8 cellular contexts compared by ENCODE assay signal in the genomic region with DNA sequence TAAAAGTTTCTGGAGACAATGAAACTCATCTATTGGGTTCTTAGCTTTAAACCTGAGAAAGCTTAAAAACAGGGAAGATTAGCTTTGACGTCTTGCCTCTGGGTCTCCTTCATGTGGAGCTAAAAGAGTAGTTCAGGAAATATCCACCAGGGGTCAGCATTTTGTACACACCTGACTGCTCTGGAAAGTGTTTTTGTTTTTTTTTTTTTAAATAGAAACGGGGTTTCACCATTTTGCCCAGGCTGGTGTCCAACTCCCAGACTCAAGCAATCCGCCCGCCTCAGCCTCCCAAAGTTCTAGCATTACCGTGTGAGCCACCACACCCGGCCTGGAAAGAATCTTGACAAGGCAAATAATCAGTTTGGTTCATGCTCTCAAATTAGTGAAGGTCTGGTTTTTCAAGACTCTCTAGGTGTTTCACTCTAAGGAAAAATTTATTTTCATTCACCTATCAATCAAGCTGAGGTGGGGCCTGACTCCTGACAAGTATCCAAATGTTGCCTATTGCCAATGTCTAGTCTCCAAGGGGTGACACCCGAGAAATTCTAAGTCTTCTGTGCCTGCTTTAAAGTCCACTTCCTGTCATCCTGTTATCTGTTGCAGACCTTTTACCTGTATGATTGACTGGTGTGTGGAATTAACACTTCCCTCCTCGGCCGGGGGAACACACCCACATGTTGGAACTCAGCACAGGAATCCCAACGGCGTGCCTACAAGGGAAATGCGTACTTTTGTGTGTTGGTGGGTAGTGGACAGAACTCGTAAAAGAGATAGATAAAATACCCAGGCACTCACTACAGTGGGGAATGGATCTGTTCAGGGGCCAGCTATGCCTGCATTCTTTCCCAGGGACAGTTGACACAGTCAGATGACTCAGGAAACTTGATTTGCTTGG. TPM values are rescaled to one million over a fixed set of nuclear protein-coding genes. Genes with fewer than 3 reads are reported as not detected.
A peak's percentile ranks its signal among the peaks of the same experiment; 100 is the strongest.
DNase-seq lines count a peak whose midpoint lies in the region; ATAC-seq and TF ChIP-seq lines count a peak whose summit lies in the region.

No MANE protein-coding gene starts in this region.

- intact Hi-C loops in breast epithelium (cut with DNase I; ENCODE audit: low total_unique reads) = no loop called here

- peak overlapping the region; percentile 38 for H3K4me3 Mint-ChIP-seq in stimulated activated memory B cell treated with anti-CD40 and anti-IgM and Interleukin-4, amounts not matched to agents 10 μg/mL and 1 μg/mL and 100 μg/mL, for 72 hours

- H3K27ac Mint-ChIP-seq in stimulated activated memory B cell treated with anti-CD40 and anti-IgM and Interleukin-4, amounts not matched to agents 10 μg/mL and 1 μg/mL and 100 μg/mL, for 72 hours = peak overlapping the region; percentile 76

- H3K36me3 Mint-ChIP-seq in stimulated activated memory B cell treated with anti-CD40 and anti-IgM and Interleukin-4, amounts not matched to agents 10 μg/mL and 1 μg/mL and 100 μg/mL, for 72 hours = no peaks in the 10 kb centered on the region

- DNase-seq in DMS114 treated with DMSO at 0.1 percent for 48 hours (lab: John Stamatoyannopoulos, UW; ENCODE audit: unreplicated experiment) (peak; percentile 26), MV-4-11 (lab: John Stamatoyannopoulos, UW) (peak; percentile 60), breast epithelium (ENCODE audit: low spot score in 2 of 2) (no peak), islet precursor cell (peak; percentile 87)

- H3K4me3 ChIP-seq in SU-DHL-6 (ENCODE audit: insufficient read depth, low read length, poor library complexity, severe bottlenecking) = no peak overlapping the region
- no peak overlapping the region for H3K4me3 ChIP-seq in breast epithelium

- no peaks in the 10 kb centered on the region for H3K36me3 ChIP-seq in SU-DHL-6 (ENCODE audit: low read length)
- H3K36me3 ChIP-seq in breast epithelium = no peaks in the 10 kb centered on the region

- no peaks in the 10 kb centered on the region for H3K4me1 ChIP-seq in breast epithelium

- TF ChIP-seq CTCF in SU-DHL-6 (IDR thresholded peaks at IDR 0.05; ENCODE audit: insufficient read depth, low read length, poor library complexity, severe bottlenecking) (peak; percentile 79), breast epithelium (IDR thresholded peaks at IDR 0.05) (peak; percentile 71 to 82 (median 75))

- H3K27ac ChIP-seq in SU-DHL-6 (ENCODE audit: low read depth, low read length) (no peak overlapping the region), breast epithelium (no peak overlapping the region)

- H3K4me2 ChIP-seq in SU-DHL-6 (ENCODE audit: low read depth, low read length, poor library complexity, severe bottlenecking) = peak overlapping the region; percentile 32

- no peak for TF ChIP-seq POLR2A in breast epithelium (IDR thresholded peaks at IDR 0.05)

- peak; percentile 66 for ATAC-seq in GM21526 (IDR thresholded peaks at IDR 0.05; ENCODE audit: low FRiP score, unreplicated experiment)
- peak; percentile 73 for ATAC-seq in stimulated activated memory B cell treated with anti-CD40 and anti-IgM and Interleukin-4, amounts not matched to agents 10 μg/mL and 1 μg/mL and 100 μg/mL, for 72 hours
- ATAC-seq in GM21515 (IDR thresholded peaks at IDR 0.05; ENCODE audit: unreplicated experiment) = no peak

- H3K4me1 Mint-ChIP-seq in stimulated activated memory B cell treated with anti-CD40 and anti-IgM and Interleukin-4, amounts not matched to agents 10 μg/mL and 1 μg/mL and 100 μg/mL, for 72 hours = peaks cover 18% of the 10 kb centered on the region

- H3K9me3 Mint-ChIP-seq in stimulated activated memory B cell treated with anti-CD40 and anti-IgM and Interleukin-4, amounts not matched to agents 10 μg/mL and 1 μg/mL and 100 μg/mL, for 72 hours = no peaks in the 10 kb centered on the region

- no peak overlapping the region for H3K9ac ChIP-seq in SU-DHL-6 (ENCODE audit: low read length)

- no peaks in the 10 kb centered on the region for H4K20me1 ChIP-seq in SU-DHL-6 (ENCODE audit: low read depth, low read length)

- H3F3A ChIP-seq in SU-DHL-6 (ENCODE audit: insufficient read depth) = no peaks in the 10 kb centered on the region

- H3K9me3 ChIP-seq in SU-DHL-6 (ENCODE audit: insufficient read depth, low read length) (no peaks in the 10 kb centered on the region), breast epithelium (no peaks in the 10 kb centered on the region)

- H3K27me3 ChIP-seq in SU-DHL-6 (ENCODE audit: low read length) (no peaks in the 10 kb centered on the region), breast epithelium (no peaks in the 10 kb centered on the region)

- H3K79me2 ChIP-seq in SU-DHL-6 (ENCODE audit: insufficient read depth, low read length) = no peaks in the 10 kb centered on the region

- H3K9me2 ChIP-seq in SU-DHL-6 (replicated peaks; ENCODE audit: insufficient read depth, low read length) = no peaks in the 10 kb centered on the region

- H2AFZ ChIP-seq in SU-DHL-6 (ENCODE audit: low read depth, low read length, severe bottlenecking) = peak overlapping the region; percentile 84

- H3K27me3 Mint-ChIP-seq in stimulated activated memory B cell treated with anti-CD40 and anti-IgM and Interleukin-4, amounts not matched to agents 10 μg/mL and 1 μg/mL and 100 μg/mL, for 72 hours = no peaks in the 10 kb centered on the region

RNA-seq across cellular contexts. Expression of a gene that starts 11.3 kb away (rescaled TPM):
- total RNA-seq in breast epithelium = 1 to 10 TPM in 2 of 3 donors, under 1 TPM in 1; 0.66 to 3.8 (median 1.6) TPM

RNA-seq across cellular contexts. Expression of a gene that starts 35.1 kb away (rescaled TPM):
- 10 to 100 TPM in 2 of 3 donors, 1 to 10 TPM in 1; 4.3 to 61.2 (median 40.3) TPM for total RNA-seq in breast epithelium

Comparison
In these comparisons a context has a peak if more than half of its experiments do, and no peak if none do; other contexts are left out.
1. DNase-seq: peak in DMS114 treated with DMSO at 0.1 percent for 48 hours (single experiment), MV-4-11 (single experiment) and islet precursor cell (single experiment); none in breast epithelium (0 of 2).